In the genomic region with DNA sequence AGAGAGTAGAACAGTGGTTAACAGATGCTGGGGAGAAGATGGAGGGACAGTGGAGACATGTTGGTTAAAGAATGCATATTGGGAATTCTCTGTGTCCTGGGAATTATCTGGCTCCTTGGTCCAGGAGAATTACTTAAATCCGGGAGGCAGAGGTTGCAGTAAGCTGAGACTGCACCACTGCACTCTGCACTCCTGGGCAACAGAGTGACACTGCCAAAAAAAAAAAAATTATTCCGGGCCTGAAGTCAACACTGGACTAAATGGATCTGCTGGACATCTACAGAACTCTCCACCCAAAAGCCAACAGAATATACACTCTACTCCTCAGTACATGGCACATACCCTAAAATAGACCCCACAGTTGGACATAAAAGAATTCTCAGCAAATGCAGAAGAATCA, we compare ENCODE assay signal across 8 cellular contexts.
"Had no signal": no experiment of that assay in that cellular context is flagged by ENCODE, and none has a peak within 500 bp of the region (broad histone marks: within the 10 kb centered on the region; RNA-seq: fewer than 3 reads in every experiment).

No MANE protein-coding gene starts in this region.

- DNase-seq: GDM1, GF-D8 had no signal

- ATAC-seq: GM12878 had no signal

- H3K4me3 ChIP-seq: GM12878 had no signal

- FAIRE-seq: G401.6, GM12891, GM12892, GM18507, GM19239 had no signal
